1 cellular context compared by ENCODE assay signal in the genomic region with DNA sequence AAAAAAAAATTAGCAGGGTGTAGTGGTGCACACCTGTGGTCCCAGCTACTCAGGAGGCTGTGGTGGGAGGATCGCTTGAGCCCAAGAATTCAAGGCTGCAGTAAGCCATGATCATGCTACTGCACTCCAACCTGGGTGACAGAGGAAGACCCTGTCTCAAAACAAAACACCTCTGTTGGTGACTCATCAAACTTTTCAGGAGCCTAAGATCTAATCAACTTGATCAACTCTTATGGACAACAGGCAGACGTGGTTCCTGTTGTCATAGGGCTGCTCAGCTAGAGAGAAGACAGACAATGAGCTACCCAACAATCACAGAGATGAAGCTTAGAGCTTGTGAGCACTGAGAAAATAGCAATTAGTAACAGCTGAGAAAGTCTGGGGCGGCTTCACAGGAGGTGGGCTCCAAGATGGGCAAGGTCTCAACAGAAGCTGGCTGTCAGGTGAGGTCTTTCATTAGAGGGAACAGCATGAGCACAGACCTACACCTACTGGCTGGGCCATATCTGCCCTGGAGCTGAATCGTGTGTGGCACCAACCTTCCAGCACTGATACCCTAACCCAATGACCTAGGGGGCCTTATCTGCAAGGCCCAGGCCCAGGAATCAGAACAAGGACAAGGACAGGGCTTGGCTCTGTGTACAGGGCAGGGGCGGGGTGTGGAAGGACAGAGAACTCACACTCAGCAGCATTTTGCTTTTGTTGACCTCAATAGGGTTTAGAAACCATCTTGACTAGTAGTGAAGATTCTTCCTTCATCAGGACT.
TF ChIP-seq lines count a peak whose summit lies in the region.

No MANE protein-coding gene starts in this region.

TF ChIP-seq in K562, 482 proteins besides CTCF, POLR2A, EP300 and RAD21 (continued from another document and continues in another):
- no peak for TF ChIP-seq PRDM10 (IDR thresholded peaks at IDR 0.05; ENCODE audit: partially characterized antibody)
- no peak for TF ChIP-seq CBX2 (IDR thresholded peaks at IDR 0.05; ENCODE audit: insufficient read depth, low read length, poor library complexity, severe bottlenecking)
- peak; percentile 91 for TF ChIP-seq DPF2 (IDR thresholded peaks at IDR 0.05)
- TF ChIP-seq ZNF780A (CRISPR knock-in tag; IDR thresholded peaks at IDR 0.05), result no peak
- no peak for TF ChIP-seq SMAD3 (CRISPR knock-in tag; conservative IDR thresholded peaks at IDR 0.05)
- TF ChIP-seq XRCC3 (IDR thresholded peaks at IDR 0.05), result no peak
- TF ChIP-seq HIVEP1 (CRISPR knock-in tag; IDR thresholded peaks at IDR 0.05), result no peak
- no peak for TF ChIP-seq ZFP1 (CRISPR knock-in tag; IDR thresholded peaks at IDR 0.05)
- TF ChIP-seq TEAD4 (IDR thresholded peaks at IDR 0.05; ENCODE audit: low read length), result peak; percentile 96
- TF ChIP-seq TEAD4 (CRISPR knock-in tag; IDR thresholded peaks at IDR 0.05; ENCODE audit: borderline replicate concordance), result no peak
- no peak for TF ChIP-seq NFIX (CRISPR knock-in tag; IDR thresholded peaks at IDR 0.05; ENCODE audit: low read depth)
- TF ChIP-seq ZNF217 (CRISPR knock-in tag; IDR thresholded peaks at IDR 0.05), result no peak
- TF ChIP-seq SMARCB1 (IDR thresholded peaks at IDR 0.05; ENCODE audit: insufficient read length, low read depth), result no peak
- peak; percentile 74 for TF ChIP-seq HDAC3 (IDR thresholded peaks at IDR 0.05; ENCODE audit: borderline replicate concordance, partially characterized antibody)
- TF ChIP-seq TAF7 (tag; IDR thresholded peaks at IDR 0.05), result no peak
- no peak for TF ChIP-seq MYBL2 (IDR thresholded peaks at IDR 0.05; ENCODE audit: low read depth)
- TF ChIP-seq MYBL2 (CRISPR knock-in tag; IDR thresholded peaks at IDR 0.05; ENCODE audit: borderline replicate concordance), result no peak
- TF ChIP-seq ELF2 (CRISPR knock-in tag; IDR thresholded peaks at IDR 0.05), result no peak
- TF ChIP-seq KLF6 (CRISPR knock-in tag; IDR thresholded peaks at IDR 0.05; ENCODE audit: borderline replicate concordance), result no peak
- no peak for TF ChIP-seq ZNF253 (CRISPR knock-in tag; conservative IDR thresholded peaks at IDR 0.05)
- TF ChIP-seq UBTF (IDR thresholded peaks at IDR 0.05; ENCODE audit: borderline replicate concordance in 1 of 2, low read depth in 2 of 2, low read length in 2 of 2), result no peak
- peak; percentile 98 for TF ChIP-seq CBFA2T3 (IDR thresholded peaks at IDR 0.05)
- peak in 1 of 2 experiments; percentile 77; a peak in 2 of 4 replicates for TF ChIP-seq TRIM24 (IDR thresholded peaks at IDR 0.05)
- TF ChIP-seq ZNF24 (IDR thresholded peaks at IDR 0.05), result no peak
- no peak for TF ChIP-seq ZNF3 (CRISPR knock-in tag; IDR thresholded peaks at IDR 0.05)
- TF ChIP-seq ZNF121 (CRISPR knock-in tag; conservative IDR thresholded peaks at IDR 0.05), result no peak
- TF ChIP-seq ZSCAN32 (CRISPR knock-in tag; IDR thresholded peaks at IDR 0.05), result no peak
- no peak for TF ChIP-seq SRSF1 (IDR thresholded peaks at IDR 0.05; ENCODE audit: low read depth, low read length)
- TF ChIP-seq RBM15 (IDR thresholded peaks at IDR 0.05; ENCODE audit: insufficient read depth, low read length), result no peak
- TF ChIP-seq MCM2 (IDR thresholded peaks at IDR 0.05; ENCODE audit: low read depth), result no peak
- TF ChIP-seq ZNF184 (CRISPR knock-in tag; IDR thresholded peaks at IDR 0.05), result no peak
- no peak for TF ChIP-seq MXD1 (CRISPR knock-in tag; IDR thresholded peaks at IDR 0.05; ENCODE audit: borderline replicate concordance, poor library complexity, severe bottlenecking)
- TF ChIP-seq CREM (IDR thresholded peaks at IDR 0.05; ENCODE audit: low read depth), result peak; percentile 45
- no peak for TF ChIP-seq FOXP4 (CRISPR knock-in tag; IDR thresholded peaks at IDR 0.05; ENCODE audit: borderline replicate concordance)
- TF ChIP-seq HMBOX1 (IDR thresholded peaks at IDR 0.05), result no peak; the same call in 1 of the 2 replicates
- TF ChIP-seq ZNF444 (CRISPR knock-in tag; IDR thresholded peaks at IDR 0.05), result no peak
- no peak for TF ChIP-seq ZNF274 (IDR thresholded peaks at IDR 0.05; ENCODE audit: borderline replicate concordance, low read depth, low read length)
- no peak for TF ChIP-seq DIDO1 (tag; IDR thresholded peaks at IDR 0.05; ENCODE audit: low read depth)
- no peak for TF ChIP-seq KLF13 (tag; IDR thresholded peaks at IDR 0.05; ENCODE audit: borderline replicate concordance, low read depth)
- no peak for TF ChIP-seq ZNF143 (CRISPR knock-in tag; IDR thresholded peaks at IDR 0.05)
- TF ChIP-seq SNIP1 (IDR thresholded peaks at IDR 0.05; ENCODE audit: low read depth), result no peak
- no peak for TF ChIP-seq BCL6 (CRISPR knock-in tag; IDR thresholded peaks at IDR 0.05)
- peak; percentile 31; the same call in 1 of the 2 replicates for TF ChIP-seq RB1 (IDR thresholded peaks at IDR 0.05; ENCODE audit: low read depth)
- TF ChIP-seq SMARCA5 (IDR thresholded peaks at IDR 0.05), result no peak
- no peak for TF ChIP-seq PPARD (CRISPR knock-in tag; IDR thresholded peaks at IDR 0.05)
- no peak for TF ChIP-seq BRF1 (IDR thresholded peaks at IDR 0.05; ENCODE audit: borderline replicate concordance, extremely low read depth, insufficient read length)
- no peak for TF ChIP-seq ZNF408 (CRISPR knock-in tag; IDR thresholded peaks at IDR 0.05; ENCODE audit: low read depth)
- peak; percentile 73; the same call in 1 of the 2 replicates for TF ChIP-seq CC2D1A (IDR thresholded peaks at IDR 0.05)
- no peak for TF ChIP-seq ZNF224 (CRISPR knock-in tag; IDR thresholded peaks at IDR 0.05)
- no peak for TF ChIP-seq ZNF561 (CRISPR knock-in tag; conservative IDR thresholded peaks at IDR 0.05)
- TF ChIP-seq, protein P1, sequence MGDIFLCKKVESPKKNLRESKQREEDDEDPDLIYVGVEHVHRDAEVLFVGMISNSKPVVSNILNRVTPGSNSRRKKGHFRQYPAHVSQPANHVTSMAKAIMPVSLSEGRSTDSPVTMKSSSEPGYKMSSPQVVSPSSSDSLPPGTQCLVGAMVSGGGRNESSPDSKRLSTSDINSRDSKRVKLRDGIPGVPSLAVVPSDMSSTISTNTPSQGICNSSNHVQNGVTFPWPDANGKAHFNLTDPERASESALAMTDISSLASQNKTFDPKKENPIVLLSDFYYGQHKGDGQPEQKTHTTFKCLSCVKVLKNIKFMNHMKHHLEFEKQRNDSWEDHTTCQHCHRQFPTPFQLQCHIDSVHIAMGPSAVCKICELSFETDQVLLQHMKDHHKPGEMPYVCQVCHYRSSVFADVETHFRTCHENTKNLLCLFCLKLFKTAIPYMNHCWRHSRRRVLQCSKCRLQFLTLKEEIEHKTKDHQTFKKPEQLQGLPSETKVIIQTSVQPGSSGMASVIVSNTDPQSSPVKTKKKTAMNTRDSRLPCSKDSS (IDR thresholded peaks at IDR 0.05; ENCODE audit: low read depth, partially characterized antibody), result no peak
- TF ChIP-seq, protein P2, sequence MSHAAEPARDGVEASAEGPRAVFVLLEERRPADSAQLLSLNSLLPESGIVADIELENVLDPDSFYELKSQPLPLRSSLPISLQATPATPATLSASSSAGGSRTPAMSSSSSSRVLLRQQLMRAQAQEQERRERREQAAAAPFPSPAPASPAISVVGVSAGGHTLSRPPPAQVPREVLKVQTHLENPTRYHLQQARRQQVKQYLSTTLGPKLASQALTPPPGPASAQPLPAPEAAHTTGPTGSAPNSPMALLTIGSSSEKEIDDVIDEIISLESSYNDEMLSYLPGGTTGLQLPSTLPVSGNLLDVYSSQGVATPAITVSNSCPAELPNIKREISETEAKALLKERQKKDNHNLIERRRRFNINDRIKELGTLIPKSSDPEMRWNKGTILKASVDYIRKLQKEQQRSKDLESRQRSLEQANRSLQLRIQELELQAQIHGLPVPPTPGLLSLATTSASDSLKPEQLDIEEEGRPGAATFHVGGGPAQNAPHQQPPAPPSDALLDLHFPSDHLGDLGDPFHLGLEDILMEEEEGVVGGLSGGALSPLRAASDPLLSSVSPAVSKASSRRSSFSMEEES (CRISPR knock-in tag; IDR thresholded peaks at IDR 0.05), result no peak
- TF ChIP-seq CBFA2T2 (conservative IDR thresholded peaks at IDR 0.05), result peak; percentile 96
- no peak for TF ChIP-seq ETS2 (tag; IDR thresholded peaks at IDR 0.05; ENCODE audit: borderline replicate concordance, poor library complexity, severe bottlenecking)
- TF ChIP-seq TAL1 (IDR thresholded peaks at IDR 0.05), result peak; percentile 97
